Comparison of ENCODE assay signal across 8 cellular contexts in genomic region chr2:26745609-26746327, GRCh38. TPM values are rescaled to one million over a fixed set of nuclear protein-coding genes. Genes with fewer than 3 reads are reported as not detected.
DNase-seq lines count a peak whose midpoint lies in the region; ATAC-seq lines count a peak whose summit lies in the region.

No MANE protein-coding gene starts in this region.

- H3K4me3 ChIP-seq in adipocyte (ENCODE audit: low read length), result no peak overlapping the region

- no peak overlapping the region for H3K9ac ChIP-seq in adipocyte (ENCODE audit: low read length)

- H3K9me3 ChIP-seq in adipocyte (ENCODE audit: control insufficient read depth, low read length), result no peaks in the 10 kb centered on the region

- peaks cover under 1% of the 10 kb centered on the region for H3K4me1 ChIP-seq in adipocyte (ENCODE audit: control insufficient read depth, insufficient read depth, low read length)

- no peaks in the 10 kb centered on the region for H3K27me3 ChIP-seq in adipocyte (replicated peaks; ENCODE audit: control insufficient read depth, insufficient read depth, low read length)

- intact Hi-C loops in left cardiac atrium (cut with DNase I), result loop anchor here (1.0 to 2.0 kb wide), 2 partner anchors 140 to 141 kb away; no protein-coding TSS in a partner anchor

- ATAC-seq in left cardiac atrium (peak; percentile 81 to 88), GM18867 (IDR thresholded peaks at IDR 0.05; ENCODE audit: unreplicated experiment) (no peak)

- H3K36me3 ChIP-seq in adipocyte (ENCODE audit: control insufficient read depth, insufficient read depth, low read length, severe bottlenecking), result no peaks in the 10 kb centered on the region

- DNase-seq in SIG-M5 treated with dmso at 0.1 percent for 504 hours (lab: John Stamatoyannopoulos, UW; ENCODE audit: unreplicated experiment) (peak; percentile 66), SIG-M5 (lab: John Stamatoyannopoulos, UW) (no peak), NCI-H128 (lab: John Stamatoyannopoulos, UW; ENCODE audit: unreplicated experiment) (peak; percentile 36), SW480 (ENCODE audit: low spot score) (peak; percentile 53), adipocyte (ENCODE audit: low read depth) (peak; percentile 94), left cardiac atrium (peak; percentile 89), renal cortical epithelial cell (ENCODE audit: low read depth) (peak; percentile 57)

RNA-seq across cellular contexts. Expression of gene SLC35F6, which starts 18.3 kb away (rescaled TPM):
- 10 to 100 TPM; 26.4 to 35.5 TPM for total RNA-seq in left cardiac atrium
- 41.3 and 62.2 TPM in 2 replicates for total RNA-seq in renal cortical epithelial cell

RNA-seq across cellular contexts. Expression of gene CENPA, which starts 40.1 kb away (rescaled TPM):
- total RNA-seq in left cardiac atrium (under 1 TPM in 1 of 2 donors, not detected in 1; 0.38 TPM), renal cortical epithelial cell (0.50 and 5.6 TPM in 2 replicates)

RNA-seq across cellular contexts. Expression of gene KCNK3, which starts 53.2 kb away (rescaled TPM):
- total RNA-seq in left cardiac atrium, result 10 to 100 TPM; 30.9 to 35.4 TPM
- total RNA-seq in renal cortical epithelial cell, result 9.6 and 13.7 TPM in 2 replicates
